8 cellular contexts compared by ENCODE assay signal in genomic region chr6:56693246-56693607, GRCh38. TPM values are rescaled to one million over a fixed set of nuclear protein-coding genes. Genes with fewer than 3 reads are reported as not detected.
DNase-seq lines count a peak whose midpoint lies in the region; ATAC-seq, FAIRE-seq and TF ChIP-seq lines count a peak whose summit lies in the region.

No MANE protein-coding gene starts in this region.

- no peaks in the 10 kb centered on the region for H3K36me3 ChIP-seq in endothelial cell of umbilical vein (ENCODE audit: control insufficient read depth in 2 of 2, extremely low read depth in 1 of 2, insufficient read depth in 2 of 2, low read length in 2 of 2)
- peaks cover 16% of the 10 kb centered on the region for H3K36me3 ChIP-seq in endodermal cell (ENCODE audit: control insufficient read depth, insufficient read depth, low read length)

- TF ChIP-seq POLR2A in endothelial cell of umbilical vein (IDR thresholded peaks at IDR 0.05; ENCODE audit: low read depth, low read length), result no peak

- H2AFZ ChIP-seq in endothelial cell of umbilical vein (ENCODE audit: low read depth, low read length), result no peak overlapping the region

- CTCF ChIA-PET in endothelial cell of umbilical vein (lab: Charles Lee), result interaction anchor here (0.8 to 2.4 kb wide), 9 partner anchors 9 to 151 kb away, joined by 3 to 13 read pairs (median 4); no protein-coding TSS in a partner anchor

- no peaks in the 10 kb centered on the region for H3K27me3 Mint-ChIP-seq in nephron progenitor cell (ENCODE audit: low read depth, poor library complexity)
- no peaks in the 10 kb centered on the region for H3K27me3 Mint-ChIP-seq in endodermal cell (ENCODE audit: insufficient read depth)

- POLR2A ChIA-PET in endothelial cell of umbilical vein (lab: Charles Lee), result no interaction called here

- no peak for FAIRE-seq in endothelial cell of umbilical vein (lab: Jason Lieb, UNC)

- no peaks in the 10 kb centered on the region for H3K9me1 ChIP-seq in endothelial cell of umbilical vein (replicated peaks; ENCODE audit: control insufficient read depth, extremely low read depth, insufficient read depth, low read length)

- H3K27me3 ChIP-seq in endothelial cell of umbilical vein (ENCODE audit: control insufficient read depth in 2 of 2, insufficient read depth in 2 of 2, low read length in 2 of 2), result no peaks in the 10 kb centered on the region
- H3K27me3 ChIP-seq in endodermal cell (ENCODE audit: control insufficient read depth, insufficient read depth, low read length, poor library complexity, severe bottlenecking), result no peaks in the 10 kb centered on the region

- ATAC-seq in GM21529 (IDR thresholded peaks at IDR 0.05; ENCODE audit: unreplicated experiment), result no peak

- H3K4me3 Mint-ChIP-seq in nephron progenitor cell (no peak overlapping the region), endodermal cell (no peak overlapping the region)

- BruUV-seq in endothelial cell of umbilical vein (replicated peaks; lab: Mats Ljungman, UMichigan), result no TSS peak

- WGBS in endodermal cell (ENCODE audit: insufficient coverage in 1 of 2, insufficient read length in 1 of 2), 2 experiments, result 97% methylated on average over 5 of the region's 5 CpGs

- H3K79me2 ChIP-seq in endothelial cell of umbilical vein (ENCODE audit: control insufficient read depth, insufficient read depth, low read length), result peaks cover 2% of the 10 kb centered on the region

- H3K4me3 ChIP-seq in endothelial cell of umbilical vein (replicated peaks in 1 of 3; ENCODE audit: insufficient read depth in 1 of 3, low read depth in 1 of 3, low read length in 3 of 3) (no peak overlapping the region), endodermal cell (ENCODE audit: low read length) (no peak overlapping the region)

- H3K36me3 Mint-ChIP-seq in nephron progenitor cell (ENCODE audit: low read depth) (peaks cover 6% of the 10 kb centered on the region), endodermal cell (ENCODE audit: low read depth) (peaks cover 16% of the 10 kb centered on the region)

- H3K9me3 ChIP-seq in endothelial cell of umbilical vein (replicated peaks; ENCODE audit: control insufficient read depth, insufficient read depth, low read length), result no peaks in the 10 kb centered on the region
- H3K9me3 ChIP-seq in endodermal cell (ENCODE audit: control insufficient read depth, low read length), result no peaks in the 10 kb centered on the region

- H3K27ac Mint-ChIP-seq in nephron progenitor cell, result peak overlapping the region; percentile 27
- H3K27ac Mint-ChIP-seq in endodermal cell, result no peak overlapping the region

- H3K4me2 ChIP-seq in endothelial cell of umbilical vein (ENCODE audit: insufficient read depth, low read length), result no peak overlapping the region

- H3K9ac ChIP-seq in endothelial cell of umbilical vein (replicated peaks; ENCODE audit: extremely low read depth, insufficient read depth, low read length) (no peak overlapping the region), endodermal cell (ENCODE audit: extremely low read depth, low read length, poor library complexity, severe bottlenecking) (no peak overlapping the region)

- H4K20me1 ChIP-seq in endothelial cell of umbilical vein (replicated peaks; ENCODE audit: control insufficient read depth, extremely low read depth, insufficient read depth, low read length), result no peaks in the 10 kb centered on the region

- intact Hi-C loops in endothelial cell of umbilical vein (cut with micrococcal nuclease), result loop anchor here (5.0 kb wide), 1 partner anchor 41 kb away; no protein-coding TSS in a partner anchor

- dilution Hi-C loops in endothelial cell of umbilical vein (cut with MboI; ENCODE audit: extremely low pct_ligation_motif_present, low sequenced_read_pairs), result no loop called here

- DNase-seq in AG20443 (ENCODE audit: low spot score), result peak; percentile 69
- DNase-seq in NCI-H446 treated with DMSO at 0.1 percent for 48 hours (lab: John Stamatoyannopoulos, UW), result peak; percentile 91
- DNase-seq in endothelial cell of umbilical vein (ENCODE audit: low read depth, low spot score), result no peak
- DNase-seq in nephron progenitor cell, result no peak
- no peak for DNase-seq in NCI-H2029 treated with DMSO at 0.1 percent for 48 hours (lab: John Stamatoyannopoulos, UW)
- DNase-seq in activated CD4-positive, alpha-beta T cell treated with anti-CD3 and anti-CD28 coated beads, Interleukin-2, amount 50 U/mL, for 1 hour, result no peak
- DNase-seq in endodermal cell, result no peak

- H3K27ac ChIP-seq in endothelial cell of umbilical vein (ENCODE audit: insufficient read depth, low read depth, low read length), result peak overlapping the region; percentile 44
- H3K27ac ChIP-seq in endodermal cell (ENCODE audit: low read depth, low read length), result no peak overlapping the region

- H3K4me1 ChIP-seq in endothelial cell of umbilical vein (ENCODE audit: control insufficient read depth, extremely low read depth, insufficient read depth, low read length), result peaks cover 52% of the 10 kb centered on the region
- H3K4me1 ChIP-seq in endodermal cell (ENCODE audit: control insufficient read depth, insufficient read depth, low read length), result peaks cover 11% of the 10 kb centered on the region

- TF ChIP-seq CTCF in endothelial cell of umbilical vein (IDR thresholded peaks at IDR 0.05; ENCODE audit: extremely low read depth in 1 of 2, insufficient read depth in 1 of 2, low read depth in 1 of 2, low read length in 2 of 2), result no peak
- TF ChIP-seq CTCF in nephron progenitor cell (IDR thresholded peaks at IDR 0.05), result no peak
- TF ChIP-seq CTCF in endodermal cell (conservative IDR thresholded peaks at IDR 0.05), result no peak

- no peaks in the 10 kb centered on the region for H3K9me3 Mint-ChIP-seq in nephron progenitor cell
- H3K9me3 Mint-ChIP-seq in endodermal cell, result no peaks in the 10 kb centered on the region

- H3K4me1 Mint-ChIP-seq in nephron progenitor cell, result peaks cover 5% of the 10 kb centered on the region
- peaks cover 22% of the 10 kb centered on the region for H3K4me1 Mint-ChIP-seq in endodermal cell

TF ChIP-seq in endothelial cell of umbilical vein, 7 proteins besides CTCF, POLR2A, EP300 and RAD21:
- TF ChIP-seq MAX (IDR thresholded peaks at IDR 0.05; ENCODE audit: insufficient read depth, insufficient read length) (no peak), EZH2 (IDR thresholded peaks at IDR 0.05; ENCODE audit: borderline replicate concordance, low read depth, low read length, severe bottlenecking) (no peak), GATA2 (IDR thresholded peaks at IDR 0.05; ENCODE audit: insufficient read depth, insufficient read length, low read depth, low read length) (no peak), MYC (IDR thresholded peaks at IDR 0.05; ENCODE audit: low read depth, low read length) (no peak), POLR2AphosphoS5 (IDR thresholded peaks at IDR 0.05; ENCODE audit: insufficient read depth, low read depth, low read length) (no peak)

RNA-seq across cellular contexts. Expression of gene DST, which starts 50.5 kb away (rescaled TPM):
- total RNA-seq in endothelial cell of umbilical vein (206 and 253 TPM in 2 replicates), endodermal cell (100 to 1,000 TPM; 101 to 113 TPM)
- 62.3 and 70.2 TPM in 2 replicates for polyA plus RNA-seq in endothelial cell of umbilical vein
- 37.1 and 41.0 TPM in 2 replicates for polyA plus RNA-seq in endothelial cell of umbilical vein (2011; cell fraction: cytosol; rRNA removed)
- polyA plus RNA-seq in endothelial cell of umbilical vein (2011; cell fraction: nucleus; rRNA removed), result 386 and 476 TPM in 2 replicates
- polyA plus RNA-seq in endothelial cell of umbilical vein (2012), result 110 and 119 TPM in 2 replicates
- 406 and 457 TPM in 2 replicates for polyA minus RNA-seq in endothelial cell of umbilical vein
- 27.3 TPM for polyA minus RNA-seq in endothelial cell of umbilical vein (2011; cell fraction: cytosol; rRNA and poly(A)+ RNA removed)
- 1,287 and 1,746 TPM in 2 replicates for polyA minus RNA-seq in endothelial cell of umbilical vein (2011; cell fraction: nucleus; rRNA and poly(A)+ RNA removed)
- 66.5 TPM for polyA plus RNA-seq in endodermal cell (2013, experiment 1 of 2)
- polyA plus RNA-seq in endodermal cell (2013, experiment 2 of 2), result 66.8 TPM

Comparison
In these comparisons a context has a peak if more than half of its experiments do, and no peak if none do; other contexts are left out.
1. DNase-seq: peak in AG20443 (single experiment) and NCI-H446 treated with DMSO at 0.1 percent for 48 hours (single experiment); none in endothelial cell of umbilical vein (single experiment), nephron progenitor cell (single experiment), NCI-H2029 treated with DMSO at 0.1 percent for 48 hours (single experiment), activated CD4-positive, alpha-beta T cell treated with anti-CD3 and anti-CD28 coated beads, Interleukin-2, amount 50 U/mL, for 1 hour (single experiment) and endodermal cell (single experiment).